ENCODE assay signal across 8 cellular contexts in the genomic region with DNA sequence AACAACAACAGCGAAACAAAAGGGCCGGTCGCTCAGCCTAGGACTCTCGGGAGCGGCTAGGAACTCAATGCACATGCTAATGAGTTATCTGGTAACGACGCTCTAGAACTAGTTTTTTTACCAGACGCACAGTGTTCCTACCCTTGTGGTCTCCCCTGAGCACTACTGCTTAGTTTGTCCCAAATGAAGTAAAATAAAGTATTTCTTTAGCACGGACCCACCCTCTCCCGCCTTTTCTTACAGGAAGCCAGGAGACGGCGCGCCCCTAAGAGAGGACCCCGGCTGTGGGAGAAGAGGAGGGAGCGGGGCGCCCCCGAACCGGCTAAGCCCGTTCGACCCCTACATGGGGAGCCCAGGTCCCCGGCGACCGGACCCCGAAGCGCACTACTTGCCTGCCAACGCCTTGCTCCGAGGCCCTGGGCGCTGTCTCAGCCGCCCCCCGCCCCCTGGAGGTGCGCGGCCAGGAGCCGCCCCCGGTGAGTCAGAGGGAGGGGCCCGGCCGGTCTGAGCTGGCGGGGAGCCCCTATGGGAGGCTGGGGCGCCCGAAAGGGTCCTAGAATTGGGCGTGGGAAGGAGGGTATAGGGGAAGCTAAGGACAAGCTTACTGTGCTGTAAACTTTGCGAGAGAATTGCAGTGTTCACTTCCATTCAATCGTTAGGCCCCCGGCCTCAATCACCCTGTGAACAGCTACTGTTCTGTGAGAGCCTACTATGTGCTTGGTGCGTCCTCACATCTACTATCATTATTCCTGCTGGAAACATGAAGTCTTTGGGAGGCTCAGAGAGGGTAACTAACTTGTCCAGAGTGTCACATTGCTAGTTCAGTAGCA. TPM values are rescaled to one million over a fixed set of nuclear protein-coding genes. Genes with fewer than 3 reads are reported as not detected.
A peak's percentile ranks its signal among the peaks of the same experiment; 100 is the strongest.
DNase-seq lines count a peak whose midpoint lies in the region; ATAC-seq and TF ChIP-seq lines count a peak whose summit lies in the region.

No MANE protein-coding gene starts in this region.

- intact Hi-C loops in natural killer cell (cut with micrococcal nuclease), result no loop called here

- peaks cover 64% of the 10 kb centered on the region for H3K4me1 Mint-ChIP-seq in activated CD8-positive, alpha-beta T cell treated with anti-CD3 and anti-CD28 coated beads, Interleukin-2, amount 10 ng/mL, durations not matched to agents 7 days and 5 days (ENCODE audit: low read depth)
- H3K4me1 Mint-ChIP-seq in natural killer cell, result peaks cover 50 to 56% of the 10 kb centered on the region in 2 donors

- H3K27me3 Mint-ChIP-seq in activated CD8-positive, alpha-beta T cell treated with anti-CD3 and anti-CD28 coated beads, Interleukin-2, amount 10 ng/mL, durations not matched to agents 7 days and 5 days (ENCODE audit: low read depth), result peaks cover 3% of the 10 kb centered on the region
- H3K27me3 Mint-ChIP-seq in natural killer cell (ENCODE audit: low read depth in 2 of 2), result peaks cover 0 to 21% of the 10 kb centered on the region in 2 donors

- H3K4me3 Mint-ChIP-seq in activated CD8-positive, alpha-beta T cell treated with anti-CD3 and anti-CD28 coated beads, Interleukin-2, amount 10 ng/mL, durations not matched to agents 7 days and 5 days, result peak overlapping the region; percentile 72
- H3K4me3 Mint-ChIP-seq in natural killer cell, result peak overlapping the region; percentile 86

- DNase-seq in GM13976 (ENCODE audit: low spot score) (peak; percentile 62), epithelial cell of proximal tubule (ENCODE audit: low read depth) (no peak), natural killer cell (peak; percentile 51), GF-D8 (lab: John Stamatoyannopoulos, UW) (no peak), foreskin melanocyte (no peak), inferior parietal cortex (ENCODE audit: extremely low spot score) (no peak)
- DNase-seq in activated CD8-positive, alpha-beta T cell treated with anti-CD3 and anti-CD28 coated beads, Interleukin-2, amount 10 ng/mL, durations not matched to agents 7 days and 5 days, result peak; percentile 46

- CTCF ChIA-PET in activated CD8-positive, alpha-beta T cell treated with anti-CD3 and anti-CD28 coated beads, Interleukin-2, amount 10 ng/mL, durations not matched to agents 7 days and 5 days (lab: Charles Lee), result interaction anchor here (0.7 to 3.4 kb wide), 6 partner anchors 7 to 138 kb away, joined by 3 to 14 read pairs (median 4); no protein-coding TSS in a partner anchor

- ATAC-seq in activated CD8-positive, alpha-beta T cell treated with anti-CD3 and anti-CD28 coated beads, Interleukin-2, amount 10 ng/mL, durations not matched to agents 7 days and 5 days, result peak; percentile 16
- ATAC-seq in natural killer cell (peak in 1 of 3 donors; percentile 50), GM18873 (IDR thresholded peaks at IDR 0.05; ENCODE audit: low FRiP score, unreplicated experiment) (no peak)

- H3K27ac Mint-ChIP-seq in activated CD8-positive, alpha-beta T cell treated with anti-CD3 and anti-CD28 coated beads, Interleukin-2, amount 10 ng/mL, durations not matched to agents 7 days and 5 days, result no peak overlapping the region
- H3K27ac Mint-ChIP-seq in natural killer cell, result peak overlapping the region in 1 of 2 donors; percentile 73

- TF ChIP-seq CTCF in GM13976 (IDR thresholded peaks at IDR 0.05; ENCODE audit: borderline replicate concordance, control extremely low read depth, extremely low read depth, insufficient read depth, missing control alignments), result no peak
- TF ChIP-seq CTCF in epithelial cell of proximal tubule (conservative IDR thresholded peaks at IDR 0.05; ENCODE audit: low read depth, low read length), result peak; percentile 7
- TF ChIP-seq CTCF in natural killer cell (IDR thresholded peaks at IDR 0.05), result no peak

- POLR2A ChIA-PET in activated CD8-positive, alpha-beta T cell treated with anti-CD3 and anti-CD28 coated beads, Interleukin-2, amount 10 ng/mL, durations not matched to agents 7 days and 5 days (lab: Charles Lee), result interaction anchor here (0.6 to 5.0 kb wide), 5 partner anchors 9 to 131 kb away, joined by 3 to 19 read pairs (median 4); partner anchors contain the start of gene MAT2A

- H3K9me3 Mint-ChIP-seq in activated CD8-positive, alpha-beta T cell treated with anti-CD3 and anti-CD28 coated beads, Interleukin-2, amount 10 ng/mL, durations not matched to agents 7 days and 5 days (ENCODE audit: insufficient read depth), result no peaks in the 10 kb centered on the region
- no peaks in the 10 kb centered on the region for H3K9me3 Mint-ChIP-seq in natural killer cell

- peak overlapping the region; percentile 77 for H3K4me3 ChIP-seq in epithelial cell of proximal tubule (ENCODE audit: low read depth, low read length)

- H3K36me3 Mint-ChIP-seq in activated CD8-positive, alpha-beta T cell treated with anti-CD3 and anti-CD28 coated beads, Interleukin-2, amount 10 ng/mL, durations not matched to agents 7 days and 5 days (ENCODE audit: low read depth), result no peaks in the 10 kb centered on the region
- no peaks in the 10 kb centered on the region for H3K36me3 Mint-ChIP-seq in natural killer cell

- in situ Hi-C loops in GM13976 (cut with MboI; ENCODE audit: low sequenced_read_pairs, unreplicated experiment), result no loop called here

RNA-seq across cellular contexts. Expression of gene CAPG, which starts 3.6 kb away (rescaled TPM):
- total RNA-seq in activated CD8-positive, alpha-beta T cell treated with anti-CD3 and anti-CD28 coated beads, Interleukin-2, amount 10 ng/mL, durations not matched to agents 7 days and 5 days, result 100 to 1,000 TPM; 282 to 288 TPM
- total RNA-seq in epithelial cell of proximal tubule, result 358 and 441 TPM in 2 replicates
- total RNA-seq in natural killer cell, result 10 to 100 TPM; 10.6 to 50.3 (median 19.3) TPM

RNA-seq across cellular contexts. Expression of gene SH2D6, which starts 4.7 kb away (rescaled TPM):
- under 1 TPM; 0.61 to 0.73 TPM for total RNA-seq in activated CD8-positive, alpha-beta T cell treated with anti-CD3 and anti-CD28 coated beads, Interleukin-2, amount 10 ng/mL, durations not matched to agents 7 days and 5 days
- total RNA-seq in epithelial cell of proximal tubule, result not detected in 2 replicates
- under 1 TPM in 2 of 3 donors, not detected in 1; 0.21 to 0.57 TPM for total RNA-seq in natural killer cell

RNA-seq across cellular contexts. Expression of gene ELMOD3, which starts 59.2 kb away (rescaled TPM):
- 10 to 100 TPM; 14.4 to 19.9 TPM for total RNA-seq in activated CD8-positive, alpha-beta T cell treated with anti-CD3 and anti-CD28 coated beads, Interleukin-2, amount 10 ng/mL, durations not matched to agents 7 days and 5 days
- 9.5 and 11.9 TPM in 2 replicates for total RNA-seq in epithelial cell of proximal tubule
- total RNA-seq in natural killer cell, result 10 to 100 TPM; 22.4 to 33.9 (median 24.8) TPM

RNA-seq across cellular contexts. Expression of gene RETSAT, which starts 59.5 kb away (rescaled TPM):
- 10 to 100 TPM; 27.8 to 28.4 TPM for total RNA-seq in activated CD8-positive, alpha-beta T cell treated with anti-CD3 and anti-CD28 coated beads, Interleukin-2, amount 10 ng/mL, durations not matched to agents 7 days and 5 days
- total RNA-seq in epithelial cell of proximal tubule (26.3 and 29.1 TPM in 2 replicates), natural killer cell (10 to 100 TPM; 22.7 to 36.5 (median 33.9) TPM)

Comparison
In these comparisons a context has a peak if more than half of its experiments do, and no peak if none do; other contexts are left out.
1. DNase-seq: peak in GM13976 (single experiment), activated CD8-positive, alpha-beta T cell treated with anti-CD3 and anti-CD28 coated beads, Interleukin-2, amount 10 ng/mL, durations not matched to agents 7 days and 5 days (single experiment) and natural killer cell (single experiment); none in epithelial cell of proximal tubule (single experiment), GF-D8 (single experiment), foreskin melanocyte (single experiment) and inferior parietal cortex (single experiment).